Comparison of ENCODE assay signal across 11 cellular contexts in the genomic region with DNA sequence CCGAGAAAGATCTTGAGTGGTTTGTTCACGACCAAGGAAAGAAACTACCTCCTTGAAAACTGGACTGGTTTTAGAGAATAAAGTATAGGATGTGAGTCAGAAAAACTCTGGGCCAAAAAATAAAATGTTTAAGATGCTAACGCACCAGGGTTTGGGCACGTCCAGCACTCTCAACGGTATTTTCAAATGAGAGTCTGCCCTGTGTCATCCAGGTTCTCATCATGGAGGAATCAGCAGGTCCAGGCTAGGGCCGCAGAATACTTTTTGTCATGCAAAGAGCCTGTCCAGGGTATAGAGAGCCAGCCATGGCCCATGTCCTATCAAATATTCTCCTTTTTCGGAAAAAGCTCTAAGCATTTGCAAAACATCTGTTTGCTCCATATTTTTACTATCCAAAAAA. TPM values are rescaled to one million over a fixed set of nuclear protein-coding genes. Genes with fewer than 3 reads are reported as not detected.
DNase-seq lines count a peak whose midpoint lies in the region; ATAC-seq, FAIRE-seq and TF ChIP-seq lines count a peak whose summit lies in the region.
"Had no signal": no experiment of that assay in that cellular context is flagged by ENCODE, and none has a peak within 500 bp of the region (broad histone marks: within the 10 kb centered on the region; RNA-seq: fewer than 3 reads in every experiment).

No MANE protein-coding gene starts in this region.

- peaks cover 2% of the 10 kb centered on the region for H3K36me3 Mint-ChIP-seq in astrocyte (ENCODE audit: low read depth, unreplicated experiment)
- H3K36me3 Mint-ChIP-seq: activated naive CD8-positive, alpha-beta T cell; CD4-positive, CD25-positive, alpha-beta regulatory T cell had no signal

- H3K4me3 Mint-ChIP-seq in astrocyte (ENCODE audit: unreplicated experiment) = peak overlapping the region; percentile 97

- intact Hi-C loops in sigmoid colon (cut with DNase I) = no loop called here

- DNase-seq in GM23248 = no peak
- no peak for DNase-seq in astrocyte (ENCODE audit: low read depth)
- no peak for DNase-seq in hepatocyte (ENCODE audit: low spot score)
- no peak for DNase-seq in sigmoid colon
- no peak for DNase-seq in MM.1S
- DNase-seq in NOMO-1 treated with DMSO at 0.1 percent for 48 hours (lab: John Stamatoyannopoulos, UW; ENCODE audit: unreplicated experiment) = no peak
- DNase-seq: CD4-positive, CD25-positive, alpha-beta regulatory T cell; small intestine had no signal

- no peak for TF ChIP-seq EP300 in sigmoid colon (IDR thresholded peaks at IDR 0.05)

- WGBS in GM23248 (ENCODE audit: low coverage in 1 of 2, low lambda C conversion rate in 2 of 2, missing lambda C conversion rate in 2 of 2), 2 experiments = 95 to 98% methylated on average over 7 of the region's 7 CpGs
- WGBS in hepatocyte (ENCODE audit: low lambda C conversion rate, missing lambda C conversion rate) = 46% methylated on average over 7 of the region's 7 CpGs
- 79 to 81% methylated on average over 7 of the region's 7 CpGs for WGBS in sigmoid colon, 2 donors

- H3K9me3 Mint-ChIP-seq in astrocyte (ENCODE audit: unreplicated experiment) = no peaks in the 10 kb centered on the region

- H3K79me2 ChIP-seq in GM23248 (ENCODE audit: insufficient read depth) = peaks cover 60% of the 10 kb centered on the region
- H3K79me2 ChIP-seq in astrocyte (ENCODE audit: insufficient read depth, low read length) = peaks cover 64% of the 10 kb centered on the region
- peaks cover 67% of the 10 kb centered on the region for H3K79me2 ChIP-seq in hepatocyte
- H3K79me2 ChIP-seq in MM.1S (ENCODE audit: low read length) = no peaks in the 10 kb centered on the region

- H3K27ac ChIP-seq in GM23248 = no peak overlapping the region
- H3K27ac ChIP-seq in astrocyte (ENCODE audit: low read depth, low read length) = no peak overlapping the region
- peak overlapping the region; percentile 94 for H3K27ac ChIP-seq in hepatocyte
- peak overlapping the region; percentile 88 to 93 (median 90) for H3K27ac ChIP-seq in sigmoid colon
- no peak overlapping the region for H3K27ac ChIP-seq in MM.1S (ENCODE audit: low read length)

- FAIRE-seq in astrocyte (lab: Jason Lieb, UNC) = no peak
- FAIRE-seq: small intestine had no signal

- H3K9me2 ChIP-seq in GM23248 (ENCODE audit: insufficient read depth) = no peaks in the 10 kb centered on the region
- H3K9me2 ChIP-seq in hepatocyte (replicated peaks; ENCODE audit: insufficient read depth) = no peaks in the 10 kb centered on the region
- no peaks in the 10 kb centered on the region for H3K9me2 ChIP-seq in MM.1S (replicated peaks; ENCODE audit: insufficient read depth, low read length)

- H3K4me3 ChIP-seq in GM23248 (peak overlapping the region; percentile 88), astrocyte (ENCODE audit: insufficient read depth, low read depth, low read length) (peak overlapping the region; percentile 73), hepatocyte (peak overlapping the region; percentile 98), sigmoid colon (peak overlapping the region; percentile 69 to 92 (median 72)), MM.1S (ENCODE audit: low read length) (no peak overlapping the region)

- peaks cover 27% of the 10 kb centered on the region for H3F3A ChIP-seq in GM23248 (ENCODE audit: insufficient read depth)
- 0 out of 2 replicates have a peak, but pooled peaks cover 4% of the 10 kb centered on the region for H3F3A ChIP-seq in MM.1S (ENCODE audit: insufficient read depth, low read length)

- TF ChIP-seq POLR2A in sigmoid colon (IDR thresholded peaks at IDR 0.05) = no peak

- no peaks in the 10 kb centered on the region for H3K27me3 Mint-ChIP-seq in astrocyte (ENCODE audit: low read depth, unreplicated experiment)

- H2AFZ ChIP-seq in GM23248 (no peak overlapping the region), astrocyte (ENCODE audit: low read depth, low read length) (no peak overlapping the region), hepatocyte (no peak overlapping the region), MM.1S (ENCODE audit: low read length) (no peak overlapping the region)

- H3K9me3 ChIP-seq in GM23248 (ENCODE audit: low read depth) = no peaks in the 10 kb centered on the region
- H3K9me3 ChIP-seq in astrocyte (ENCODE audit: insufficient read depth, low read depth, low read length) = no peaks in the 10 kb centered on the region
- H3K9me3 ChIP-seq in hepatocyte (ENCODE audit: low read depth) = no peaks in the 10 kb centered on the region
- no peaks in the 10 kb centered on the region for H3K9me3 ChIP-seq in sigmoid colon
- no peaks in the 10 kb centered on the region for H3K9me3 ChIP-seq in MM.1S (replicated peaks; ENCODE audit: insufficient read depth, low read length)

- peaks cover 4% of the 10 kb centered on the region; the same call in 1 of the 2 replicates for H4K20me1 ChIP-seq in GM23248 (ENCODE audit: insufficient read depth)
- peaks cover 55% of the 10 kb centered on the region for H4K20me1 ChIP-seq in astrocyte (ENCODE audit: insufficient read depth, low read length)
- peaks cover 26% of the 10 kb centered on the region for H4K20me1 ChIP-seq in hepatocyte (ENCODE audit: insufficient read depth, poor library complexity, severe bottlenecking)
- no peaks in the 10 kb centered on the region for H4K20me1 ChIP-seq in MM.1S (ENCODE audit: insufficient read depth, low read length)

- TF ChIP-seq CTCF in astrocyte (IDR thresholded peaks at IDR 0.05; ENCODE audit: insufficient read depth, low read depth, low read length) (no peak), hepatocyte (IDR thresholded peaks at IDR 0.05; ENCODE audit: poor library complexity) (no peak), sigmoid colon (IDR thresholded peaks at IDR 0.05) (no peak), MM.1S (IDR thresholded peaks at IDR 0.05; ENCODE audit: low read length) (no peak)

- peaks cover 29% of the 10 kb centered on the region for H3K4me1 Mint-ChIP-seq in astrocyte (ENCODE audit: low read depth, unreplicated experiment)

- H3K27me3 ChIP-seq in GM23248 (replicated peaks; ENCODE audit: insufficient read depth) (no peaks in the 10 kb centered on the region), astrocyte (ENCODE audit: insufficient read depth, low read length) (no peaks in the 10 kb centered on the region), hepatocyte (no peaks in the 10 kb centered on the region), sigmoid colon (no peaks in the 10 kb centered on the region), MM.1S (replicated peaks; ENCODE audit: insufficient read depth, low read length) (peaks cover 64% of the 10 kb centered on the region)

- peak overlapping the region; percentile 84 for H3K4me2 ChIP-seq in GM23248 (ENCODE audit: unreplicated experiment)
- H3K4me2 ChIP-seq in astrocyte (ENCODE audit: low read length) = peak overlapping the region; percentile 93
- H3K4me2 ChIP-seq in hepatocyte = peak overlapping the region; percentile 77
- no peak overlapping the region for H3K4me2 ChIP-seq in MM.1S (ENCODE audit: low read depth, low read length)

- ATAC-seq in HG03097 (IDR thresholded peaks at IDR 0.05; ENCODE audit: low FRiP score, unreplicated experiment) (no peak), HG02870 (IDR thresholded peaks at IDR 0.05; ENCODE audit: unreplicated experiment) (no peak)

- H3K4me1 ChIP-seq in GM23248 (ENCODE audit: insufficient read depth) = peaks cover 30% of the 10 kb centered on the region
- H3K4me1 ChIP-seq in astrocyte (ENCODE audit: insufficient read depth, low read length) = peaks cover 22% of the 10 kb centered on the region
- peaks cover 26% of the 10 kb centered on the region for H3K4me1 ChIP-seq in hepatocyte (ENCODE audit: insufficient read depth)
- H3K4me1 ChIP-seq in sigmoid colon = peaks cover 0 to 52% (median 44%) of the 10 kb centered on the region in 4 donors
- H3K4me1 ChIP-seq in MM.1S (ENCODE audit: low read length) = peaks cover 4% of the 10 kb centered on the region; the same call in 1 of the 2 replicates

- no peak overlapping the region for H3K9ac ChIP-seq in GM23248
- H3K9ac ChIP-seq in astrocyte (ENCODE audit: low read length) = peak overlapping the region; percentile 84
- no peak overlapping the region for H3K9ac ChIP-seq in MM.1S (ENCODE audit: low read length)

- in situ Hi-C loops in GM23248 (cut with MboI) = no loop called here

- no peaks in the 10 kb centered on the region for H3K36me3 ChIP-seq in GM23248 (ENCODE audit: low read depth)
- H3K36me3 ChIP-seq in astrocyte (ENCODE audit: insufficient read depth, low read length) = no peaks in the 10 kb centered on the region
- H3K36me3 ChIP-seq in hepatocyte (replicated peaks; ENCODE audit: insufficient read depth, low read depth) = no peaks in the 10 kb centered on the region
- H3K36me3 ChIP-seq in sigmoid colon = no peaks in the 10 kb centered on the region
- no peaks in the 10 kb centered on the region for H3K36me3 ChIP-seq in MM.1S (replicated peaks; ENCODE audit: insufficient read depth, low read length)

- peak overlapping the region; percentile 94 for H3K27ac Mint-ChIP-seq in astrocyte (ENCODE audit: unreplicated experiment)
- H3K27ac Mint-ChIP-seq: activated naive CD8-positive, alpha-beta T cell; CD4-positive, CD25-positive, alpha-beta regulatory T cell had no signal

RNA-seq across cellular contexts. Expression of a gene that starts 2.4 kb away (rescaled TPM):
- 41.9 and 51.7 TPM in 2 replicates for total RNA-seq in GM23248 (2014; rRNA removed; shearing (Covaris generic))
- 8.0 and 10.7 TPM in 2 replicates for polyA plus RNA-seq in GM23248 (2016; fragmentation: Nextera tagmentation; extraction: Ambion mirVana)
- 104 and 106 TPM in 2 replicates for total RNA-seq in astrocyte
- 55.0 and 58.7 TPM in 2 replicates for total RNA-seq in hepatocyte
- 74.1 and 88.0 TPM in 2 replicates for polyA plus RNA-seq in hepatocyte
- total RNA-seq in sigmoid colon = 10 to 100 TPM; 50.4 to 75.9 (median 67.1) TPM
- polyA plus RNA-seq in sigmoid colon = 10 to 100 TPM in 1 of 3 donors, 1 to 10 TPM in 2; 1.4 to 11.5 (median 8.4) TPM

RNA-seq across cellular contexts. Expression of a gene that starts 19.8 kb away (rescaled TPM):
- total RNA-seq in GM23248 (2014; rRNA removed; shearing (Covaris generic)) = 19.2 and 23.0 TPM in 2 replicates
- polyA plus RNA-seq in GM23248 (2016; fragmentation: Nextera tagmentation; extraction: Ambion mirVana) (26.1 and 26.7 TPM in 2 replicates), hepatocyte (18.4 and 25.3 TPM in 2 replicates), sigmoid colon (1 to 10 TPM; 6.0 to 9.2 (median 8.1) TPM)
- total RNA-seq in astrocyte (20.0 and 20.3 TPM in 2 replicates), hepatocyte (16.2 and 16.7 TPM in 2 replicates), sigmoid colon (10 to 100 TPM in 3 of 4 donors, 1 to 10 TPM in 1; 8.0 to 13.6 (median 11.0) TPM)

Comparison
In these comparisons a context has a peak if more than half of its experiments do, and no peak if none do; other contexts are left out.
1. H3K27ac ChIP-seq: peak in hepatocyte (single experiment) and sigmoid colon (4 of 4); none in GM23248 (single experiment), astrocyte (single experiment) and MM.1S (single experiment).